In genomic region chr21:31559368-31560119, GRCh38 we compare ENCODE assay signal across 8 cellular contexts.
DNase-seq lines count a peak whose midpoint lies in the region; ATAC-seq and TF ChIP-seq lines count a peak whose summit lies in the region.

No MANE protein-coding gene starts in this region.

- H3K9me3 ChIP-seq in MG63 (no peaks in the 10 kb centered on the region), upper lobe of left lung (no peaks in the 10 kb centered on the region)

- H3K27me3 Mint-ChIP-seq in activated naive CD8-positive, alpha-beta T cell treated with anti-CD3 and anti-CD28 coated beads, Interleukin-2, amount 50 U/mL, for 24 hours, result peaks cover 25% of the 10 kb centered on the region
- peaks cover 5% of the 10 kb centered on the region for H3K27me3 Mint-ChIP-seq in progenitor cell of endocrine pancreas

- TF ChIP-seq CTCF in progenitor cell of endocrine pancreas (IDR thresholded peaks at IDR 0.05; ENCODE audit: unreplicated experiment) (no peak), upper lobe of left lung (IDR thresholded peaks at IDR 0.05) (no peak)

- peaks cover 22 to 29% (median 25%) of the 10 kb centered on the region in 4 donors for H3K4me1 ChIP-seq in upper lobe of left lung

- WGBS in upper lobe of left lung, 2 donors, result 3% methylated on average over 35 to 41 of the region's 54 CpGs

- H3K4me1 Mint-ChIP-seq in activated naive CD8-positive, alpha-beta T cell treated with anti-CD3 and anti-CD28 coated beads, Interleukin-2, amount 50 U/mL, for 24 hours, result peaks cover 37% of the 10 kb centered on the region
- H3K4me1 Mint-ChIP-seq in progenitor cell of endocrine pancreas (ENCODE audit: low read depth), result peaks cover 29% of the 10 kb centered on the region

- H3K4me3 Mint-ChIP-seq in activated naive CD8-positive, alpha-beta T cell treated with anti-CD3 and anti-CD28 coated beads, Interleukin-2, amount 50 U/mL, for 24 hours, result peak overlapping the region; percentile 91
- H3K4me3 Mint-ChIP-seq in progenitor cell of endocrine pancreas (ENCODE audit: low read depth), result peak overlapping the region; percentile 86

- H3K27ac ChIP-seq in upper lobe of left lung, result no peak overlapping the region

- intact Hi-C loops in cardiac septum (cut with DNase I), result no loop called here

- peaks cover 8% of the 10 kb centered on the region for H3K36me3 Mint-ChIP-seq in activated naive CD8-positive, alpha-beta T cell treated with anti-CD3 and anti-CD28 coated beads, Interleukin-2, amount 50 U/mL, for 24 hours (ENCODE audit: low read depth)
- peaks cover 1% of the 10 kb centered on the region for H3K36me3 Mint-ChIP-seq in progenitor cell of endocrine pancreas (ENCODE audit: insufficient read depth)

- H3K36me3 ChIP-seq in MG63 (no peaks in the 10 kb centered on the region), upper lobe of left lung (no peaks in the 10 kb centered on the region)

- ATAC-seq in GM21737 (IDR thresholded peaks at IDR 0.05; ENCODE audit: unreplicated experiment) (peak; percentile 69), upper lobe of left lung (ENCODE audit: low FRiP score in 2 of 2) (peak; percentile 76 to 93)
- ATAC-seq in activated naive CD8-positive, alpha-beta T cell treated with anti-CD3 and anti-CD28 coated beads, Interleukin-2, amount 50 U/mL, for 24 hours, result peak; percentile 88

- TF ChIP-seq EP300 in upper lobe of left lung (IDR thresholded peaks at IDR 0.05), result no peak

- H3K27ac Mint-ChIP-seq in activated naive CD8-positive, alpha-beta T cell treated with anti-CD3 and anti-CD28 coated beads, Interleukin-2, amount 50 U/mL, for 24 hours, result peak overlapping the region; percentile 85
- H3K27ac Mint-ChIP-seq in progenitor cell of endocrine pancreas, result peak overlapping the region; percentile 96

- H3K27me3 ChIP-seq in MG63, result peaks cover 15% of the 10 kb centered on the region
- peaks cover 0 to 25% (median 21%) of the 10 kb centered on the region in 4 donors for H3K27me3 ChIP-seq in upper lobe of left lung

- peak; percentile 86 for DNase-seq in DMS153 treated with DMSO at 0.1 percent for 48 hours (lab: John Stamatoyannopoulos, UW; ENCODE audit: unreplicated experiment)
- DNase-seq in MG63, result peak; percentile 88
- DNase-seq in SKM-1 treated with dmso at 0.1 percent for 144 hours (lab: John Stamatoyannopoulos, UW; ENCODE audit: unreplicated experiment), result peak; percentile 78
- DNase-seq in activated naive CD8-positive, alpha-beta T cell treated with anti-CD3 and anti-CD28 coated beads, Interleukin-2, amount 50 U/mL, for 24 hours, result peak; percentile 95
- peak; percentile 92 for DNase-seq in cardiac septum (ENCODE audit: low spot score)
- DNase-seq in progenitor cell of endocrine pancreas (ENCODE audit: low spot score, unreplicated experiment), result peak; percentile 97
- peak; percentile 80 to 93 for DNase-seq in upper lobe of left lung

- no peaks in the 10 kb centered on the region for H3K9me3 Mint-ChIP-seq in activated naive CD8-positive, alpha-beta T cell treated with anti-CD3 and anti-CD28 coated beads, Interleukin-2, amount 50 U/mL, for 24 hours
- H3K9me3 Mint-ChIP-seq in progenitor cell of endocrine pancreas (ENCODE audit: low read depth), result no peaks in the 10 kb centered on the region

- H3K4me3 ChIP-seq in MG63, result peak overlapping the region; percentile 54
- peak overlapping the region; percentile 12 to 62 (median 60) for H3K4me3 ChIP-seq in upper lobe of left lung

- no peak for TF ChIP-seq POLR2A in upper lobe of left lung (IDR thresholded peaks at IDR 0.05)
